Comparison of ENCODE assay signal across 17 cellular contexts in the genomic region with DNA sequence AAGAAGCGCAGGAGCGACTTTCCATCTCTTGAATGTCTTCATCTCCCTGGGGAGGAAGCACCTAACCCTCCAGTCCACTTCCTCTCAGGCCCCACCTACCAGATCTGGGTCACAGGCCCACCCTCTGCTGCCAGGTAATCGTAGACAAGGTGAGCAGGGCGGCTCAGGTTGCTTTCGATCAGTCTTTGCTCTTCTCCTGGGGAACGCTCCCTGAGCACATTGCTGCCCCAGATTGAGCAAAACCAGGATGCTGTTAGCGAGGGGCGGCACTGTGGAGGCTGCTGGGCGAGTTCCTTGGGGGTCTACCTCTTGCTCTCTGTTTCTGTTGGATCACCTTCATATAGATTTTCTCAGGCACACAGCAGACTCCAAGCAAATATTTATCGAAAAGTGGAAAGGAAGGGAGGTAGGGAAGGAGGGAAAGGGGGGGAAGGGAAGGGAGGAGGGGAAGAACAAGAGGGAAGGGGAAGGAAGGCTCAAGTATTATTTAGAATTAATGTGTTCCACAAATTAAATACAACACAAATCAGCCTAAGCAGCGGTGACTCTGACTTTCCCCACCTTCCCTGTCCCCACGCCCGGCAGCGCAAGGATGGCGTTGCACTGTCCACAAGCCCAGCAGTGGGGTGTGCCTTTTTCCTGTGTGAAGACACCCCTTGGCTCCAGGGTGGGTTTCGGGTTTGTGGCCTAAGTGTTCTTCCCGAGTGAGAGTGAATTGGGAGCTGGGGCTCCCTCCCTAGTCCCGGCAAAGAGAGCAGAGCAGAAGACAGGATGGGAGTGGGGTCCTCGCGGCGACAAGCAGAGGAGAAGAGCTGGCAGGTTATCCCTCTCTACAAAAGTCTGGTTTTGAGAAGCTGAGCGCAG. TPM values are rescaled to one million over a fixed set of nuclear protein-coding genes. Genes with fewer than 3 reads are reported as not detected.
DNase-seq lines count a peak whose midpoint lies in the region; ATAC-seq and TF ChIP-seq lines count a peak whose summit lies in the region.
"Had no signal": no experiment of that assay in that cellular context is flagged by ENCODE, and none has a peak within 500 bp of the region (broad histone marks: within the 10 kb centered on the region; RNA-seq: fewer than 3 reads in every experiment).

No MANE protein-coding gene starts in this region.

- DNase-seq in stimulated activated CD4-positive, alpha-beta T cell treated with anti-CD3 and anti-CD28 coated beads, Interleukin-4, amount 100 ng/mL, for 24 hours = peak; percentile 1
- DNase-seq in stimulated activated CD4-positive, alpha-beta T cell treated with anti-CD3 and anti-CD28 coated beads, Interleukin-12 subunit alpha, Interleukin-12 subunit beta, amount 100 ng/mL, for 4 hours = no peak
- DNase-seq in RWPE2 (ENCODE audit: low spot score) (peak; percentile 54), NCI-H524 (lab: John Stamatoyannopoulos, UW) (no peak), germinal center (ENCODE audit: low spot score) (no peak), stomach (no peak)
- DNase-seq: DMS 273 treated with DMSO at 0.1 percent for 48 hours, GDM1, HCEC 1CT, NCI-H1417 treated with DMSO at 0.1 percent for 48 hours, NCI-H1930, NCI-H446 treated with DMSO at 0.1 percent for 48 hours, NCI-H774 had no signal

- TF ChIP-seq CTCF in RWPE2 (IDR thresholded peaks at IDR 0.05; ENCODE audit: poor library complexity, severe bottlenecking) (no peak), stomach (IDR thresholded peaks at IDR 0.05) (no peak)

- H3K27me3 ChIP-seq in RWPE2 (ENCODE audit: insufficient read depth, poor library complexity, severe bottlenecking) (no peaks in the 10 kb centered on the region), mucosa of rectum (ENCODE audit: control insufficient read depth in 2 of 2, insufficient read depth in 2 of 2, low read length in 2 of 2) (peaks cover 0 to 7% of the 10 kb centered on the region in 2 donors), stomach (peaks cover 0 to 56% (median 3%) of the 10 kb centered on the region in 3 donors)

- intact Hi-C loops in stomach (cut with DNase I; ENCODE audit: low total_unique reads) = no loop called here

- H3K4me1 ChIP-seq in RWPE2 (ENCODE audit: insufficient read depth, poor library complexity, severe bottlenecking) = peaks cover 2% of the 10 kb centered on the region
- peaks cover 8 to 46% of the 10 kb centered on the region in 2 donors for H3K4me1 ChIP-seq in mucosa of rectum (ENCODE audit: control insufficient read depth in 2 of 2, insufficient read depth in 2 of 2, low read length in 2 of 2)
- peaks cover 17 to 37% (median 30%) of the 10 kb centered on the region in 4 donors for H3K4me1 ChIP-seq in stomach
- H3K4me1 ChIP-seq: A549 had no signal

- no peak for TF ChIP-seq POLR2A in stomach (IDR thresholded peaks at IDR 0.05)

- H3K36me3 ChIP-seq in RWPE2 (ENCODE audit: low read depth) (no peaks in the 10 kb centered on the region), mucosa of rectum (ENCODE audit: control insufficient read depth in 2 of 2, insufficient read depth in 2 of 2, low read length in 2 of 2) (no peaks in the 10 kb centered on the region), stomach (no peaks in the 10 kb centered on the region)

- no peak overlapping the region for H3K27ac ChIP-seq in RWPE2 (ENCODE audit: poor library complexity, severe bottlenecking)
- no peak overlapping the region for H3K27ac ChIP-seq in mucosa of rectum (ENCODE audit: low read depth in 2 of 2, low read length in 2 of 2)
- no peak overlapping the region for H3K27ac ChIP-seq in stomach
- H3K27ac ChIP-seq: A549, C4-2B, HL-60 had no signal

- no peak for ATAC-seq in RWPE2 (ENCODE audit: low read depth)

- 47 to 61% (median 56%) methylated on average over 22 of the region's 22 CpGs for WGBS in stomach, 5 donors

- H3K9ac ChIP-seq in mucosa of rectum (ENCODE audit: low read depth in 1 of 2, low read length in 2 of 2) = peak overlapping the region in 1 of 2 donors; percentile 58

- TF ChIP-seq EP300 in stomach (IDR thresholded peaks at IDR 0.05) = no peak

- H3K4me3 ChIP-seq in RWPE2 (ENCODE audit: severe bottlenecking) (no peak overlapping the region), mucosa of rectum (ENCODE audit: low read length in 2 of 2) (peak overlapping the region; percentile 38 to 65), stomach (no peak overlapping the region)
- H3K4me3 ChIP-seq: A549 had no signal

- H3K9me3 ChIP-seq in RWPE2 (ENCODE audit: severe bottlenecking) (no peaks in the 10 kb centered on the region), mucosa of rectum (ENCODE audit: control insufficient read depth in 2 of 2, low read length in 2 of 2) (no peaks in the 10 kb centered on the region), stomach (no peaks in the 10 kb centered on the region)
- H3K9me3 ChIP-seq: A549 had no signal

RNA-seq across cellular contexts. Expression of a gene that starts 6.1 kb away (rescaled TPM):
- 10 to 100 TPM in 4 of 5 donors, 1 to 10 TPM in 1; 2.9 to 91.5 (median 24.4) TPM for total RNA-seq in stomach
- 10 to 100 TPM in 1 of 3 donors, 1 to 10 TPM in 2; 2.8 to 14.4 (median 8.2) TPM for polyA plus RNA-seq in stomach

Comparison
In these comparisons a context has a peak if more than half of its experiments do, and no peak if none do; other contexts are left out.
1. DNase-seq: peak in stimulated activated CD4-positive, alpha-beta T cell treated with anti-CD3 and anti-CD28 coated beads, Interleukin-4, amount 100 ng/mL, for 24 hours (single experiment) and RWPE2 (single experiment); none in stimulated activated CD4-positive, alpha-beta T cell treated with anti-CD3 and anti-CD28 coated beads, Interleukin-12 subunit alpha, Interleukin-12 subunit beta, amount 100 ng/mL, for 4 hours (single experiment), NCI-H524 (0 of 2), germinal center (single experiment) and stomach (single experiment).
2. H3K4me3 ChIP-seq: peak in mucosa of rectum (2 of 2); none in RWPE2 (single experiment) and stomach (0 of 4).